In the genomic region with DNA sequence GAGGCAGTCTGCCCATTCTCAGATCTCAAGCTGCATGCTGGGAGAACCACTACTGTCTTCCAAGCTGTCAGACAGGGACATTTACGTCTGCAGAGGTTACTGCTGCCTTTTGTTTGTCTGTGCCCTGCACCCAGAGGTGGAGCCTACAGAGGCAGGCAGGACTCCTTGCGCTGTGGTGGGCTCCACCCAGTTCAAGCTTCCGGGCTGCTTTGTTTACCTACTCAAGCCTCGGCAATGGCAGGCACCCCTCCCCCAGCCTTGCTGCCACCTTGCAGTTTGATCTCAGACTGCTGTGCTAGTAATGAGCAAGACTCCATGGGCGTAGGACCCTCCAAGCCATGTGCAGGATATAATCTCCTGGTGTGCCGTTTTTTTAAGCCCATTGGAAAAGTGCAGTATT, we compare ENCODE assay signal across 11 cellular contexts. TPM values are rescaled to one million over a fixed set of nuclear protein-coding genes. Genes with fewer than 3 reads are reported as not detected.
"Had no signal": no experiment of that assay in that cellular context is flagged by ENCODE, and none has a peak within 500 bp of the region (broad histone marks: within the 10 kb centered on the region; RNA-seq: fewer than 3 reads in every experiment).

No MANE protein-coding gene starts in this region.

RNA-seq across cellular contexts. Expression of a gene that starts 59.5 kb away (rescaled TPM):
- total RNA-seq: activated B cell treated with CpG ODN at 0.5 μM for 24 hours; activated CD4-positive, alpha-beta memory T cell treated with anti-CD3 and anti-CD28 coated beads for 36 hours; activated CD4-positive, alpha-beta T cell treated with anti-CD3 and anti-CD28 coated beads, Interleukin-2, amount 10 ng/mL, durations not matched to agents 24 days and 14 days; activated CD8-positive, alpha-beta memory T cell treated with anti-CD3 and anti-CD28 coated beads, Interleukin-2, amount 10 ng/mL, durations not matched to agents 7 days and 5 days; activated CD8-positive, alpha-beta T cell treated with anti-CD3 and anti-CD28 coated beads, Interleukin-2, amount 10 ng/mL, durations not matched to agents 7 days and 5 days; activated naive CD8-positive, alpha-beta T cell treated with anti-CD3 and anti-CD28 coated beads, Interleukin-2, amount 10 ng/mL, durations not matched to agents 7 days and 5 days; activated T-helper 2 cell treated with anti-CD3 and anti-CD28 coated beads, Interferon-gamma antibody, Interleukin-2, Interleukin-4, amounts not matched to agents 10 μg/mL and 5 μg/mL and 100 μg/mL, durations not matched to agents 14 hours and 24 hours and 36 hours; ascending aorta; bronchial epithelial cell; cerebellum had no signal
- polyA plus RNA-seq: adipose tissue had no signal
